ENCODE assay signal across 17 cellular contexts in the genomic region with DNA sequence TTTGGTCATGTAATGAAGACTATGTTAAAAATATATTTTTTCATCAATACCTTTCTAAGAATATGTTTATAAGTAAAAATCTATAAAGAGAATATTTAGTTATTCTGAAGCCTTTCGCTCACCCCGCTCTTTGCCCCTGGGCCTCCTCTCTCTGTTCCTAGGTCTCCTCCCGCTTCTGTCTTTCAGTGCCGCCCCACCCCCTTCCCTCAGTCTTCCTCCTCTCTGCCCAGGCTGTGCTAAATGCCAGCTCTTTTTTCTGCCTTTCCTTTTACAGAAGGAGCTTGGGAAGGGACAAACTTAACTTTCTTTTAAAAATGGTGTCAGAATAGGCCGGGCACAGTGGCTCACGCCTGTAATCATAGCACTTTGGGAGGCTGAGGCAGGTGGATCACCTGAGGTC. TPM values are rescaled to one million over a fixed set of nuclear protein-coding genes. Genes with fewer than 3 reads are reported as not detected.
"Had no signal": no experiment of that assay in that cellular context is flagged by ENCODE, and none has a peak within 500 bp of the region (broad histone marks: within the 10 kb centered on the region; RNA-seq: fewer than 3 reads in every experiment).

No MANE protein-coding gene starts in this region.

- DNase-seq: effector memory CD8-positive, alpha-beta T cell; esophagus squamous epithelium; foreskin fibroblast; left colon; naive thymus-derived CD4-positive, alpha-beta T cell; nephron progenitor cell; sigmoid colon; stimulated activated CD4-positive, alpha-beta T cell treated with anti-CD3 and anti-CD28 coated beads, Interleukin-12 subunit alpha, Interleukin-12 subunit beta, amount 100 ng/mL, for 4 hours; stimulated activated naive CD4-positive, alpha-beta T cell treated with Interleukin-2 at 50 U/mL for 16 hours; thyroid gland; upper lobe of left lung had no signal

- H3K9me3 ChIP-seq: esophagus squamous epithelium, right atrium auricular region, sigmoid colon, thyroid gland, upper lobe of left lung, vagina had no signal

- H3K4me3 ChIP-seq: esophagus squamous epithelium, hepatocyte, right atrium auricular region, sigmoid colon, skin epidermis, thyroid gland, upper lobe of left lung, vagina had no signal

- H3K27me3 ChIP-seq: esophagus squamous epithelium, hepatocyte, right atrium auricular region, sigmoid colon, thyroid gland, upper lobe of left lung, vagina had no signal

- H3K9me3 Mint-ChIP-seq: dendritic cell treated with granulocyte-macrophage colony-stimulating factor and Interleukin-4, amounts not matched to agents 40 ng/mL and 50 ng/mL, for 4 days; effector memory CD8-positive, alpha-beta T cell had no signal

- H3K4me3 Mint-ChIP-seq: dendritic cell treated with granulocyte-macrophage colony-stimulating factor and Interleukin-4, amounts not matched to agents 40 ng/mL and 50 ng/mL, for 4 days; effector memory CD8-positive, alpha-beta T cell; naive thymus-derived CD4-positive, alpha-beta T cell; nephron progenitor cell had no signal

- ATAC-seq: effector memory CD8-positive, alpha-beta T cell; left colon; naive thymus-derived CD4-positive, alpha-beta T cell had no signal

- H3K27ac Mint-ChIP-seq: dendritic cell treated with granulocyte-macrophage colony-stimulating factor and Interleukin-4, amounts not matched to agents 40 ng/mL and 50 ng/mL, for 4 days; naive thymus-derived CD4-positive, alpha-beta T cell had no signal

- H3K4me1 Mint-ChIP-seq: naive thymus-derived CD4-positive, alpha-beta T cell; nephron progenitor cell had no signal

- H3K36me3 ChIP-seq: thyroid gland had no signal

- H3K4me1 ChIP-seq: esophagus squamous epithelium, right atrium auricular region, thyroid gland, vagina had no signal

- H3K27ac ChIP-seq: hepatocyte, right atrium auricular region, skin epidermis, thyroid gland, vagina had no signal

RNA-seq across cellular contexts. Expression of a gene that starts 22.8 kb away (rescaled TPM):
- total RNA-seq: mononuclear cell; naive thymus-derived CD4-positive, alpha-beta T cell had no signal
- polyA plus RNA-seq: naive thymus-derived CD4-positive, alpha-beta T cell had no signal
